Comparison of ENCODE assay signal across 9 cellular contexts in the genomic region with DNA sequence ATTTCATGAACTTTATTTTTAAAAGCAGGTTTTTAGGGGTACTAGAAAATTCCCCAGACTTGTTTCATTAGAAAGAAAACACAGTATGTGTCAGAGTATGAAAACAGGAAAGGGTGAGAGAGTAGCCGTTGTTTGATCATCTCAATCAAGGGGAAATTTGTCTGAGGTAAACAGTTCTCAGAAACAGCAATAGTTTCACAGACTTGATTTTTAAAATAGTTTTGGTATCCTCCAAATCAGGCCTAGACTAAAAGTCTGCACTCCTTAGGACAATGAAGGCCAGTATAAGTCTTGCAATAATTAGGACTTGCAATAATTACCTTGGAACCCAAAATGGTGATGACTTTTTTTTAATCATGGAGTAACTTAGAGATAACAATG.
DNase-seq lines count a peak whose midpoint lies in the region; ATAC-seq and TF ChIP-seq lines count a peak whose summit lies in the region.
"Had no signal": no experiment of that assay in that cellular context is flagged by ENCODE, and none has a peak within 500 bp of the region (broad histone marks: within the 10 kb centered on the region; RNA-seq: fewer than 3 reads in every experiment).

No MANE protein-coding gene starts in this region.

- H3K9ac ChIP-seq in DND-41 (ENCODE audit: low read depth, low read length) = peak overlapping the region; percentile 48

- H3K4me3 ChIP-seq in DND-41 (ENCODE audit: low read depth in 1 of 2, low read length in 2 of 2) = no peak overlapping the region
- no peak overlapping the region for H3K4me3 ChIP-seq in hepatocyte

- ATAC-seq in DND-41 (ENCODE audit: insufficient read depth, low read depth) (peak; percentile 88), GM19455 (IDR thresholded peaks at IDR 0.05; ENCODE audit: unreplicated experiment) (peak; percentile 57), HG03565 (IDR thresholded peaks at IDR 0.05; ENCODE audit: unreplicated experiment) (peak; percentile 51), foreskin keratinocyte (no peak), HG03196 (IDR thresholded peaks at IDR 0.05; ENCODE audit: unreplicated experiment) (no peak)

- WGBS in hepatocyte (ENCODE audit: low lambda C conversion rate, missing lambda C conversion rate) = 43% methylated on average over 1 of the region's 1 CpG

- H3K27me3 ChIP-seq in DND-41 (ENCODE audit: insufficient read depth, low read length, poor library complexity) = no peaks in the 10 kb centered on the region
- H3K27me3 ChIP-seq in hepatocyte = no peaks in the 10 kb centered on the region
- H3K27me3 ChIP-seq in foreskin keratinocyte = peaks cover 17% of the 10 kb centered on the region

- peaks cover 3% of the 10 kb centered on the region for H3K9me3 ChIP-seq in DND-41 (ENCODE audit: insufficient read depth, low read length, severe bottlenecking)
- no peaks in the 10 kb centered on the region for H3K9me3 ChIP-seq in hepatocyte (ENCODE audit: low read depth)

- H3K79me2 ChIP-seq in DND-41 (ENCODE audit: insufficient read depth, low read length) = no peaks in the 10 kb centered on the region
- no peaks in the 10 kb centered on the region for H3K79me2 ChIP-seq in hepatocyte

- H4K20me1 ChIP-seq in DND-41 (ENCODE audit: insufficient read depth, low read length) = no peaks in the 10 kb centered on the region
- no peaks in the 10 kb centered on the region for H4K20me1 ChIP-seq in hepatocyte (ENCODE audit: insufficient read depth, poor library complexity, severe bottlenecking)

- H2AFZ ChIP-seq in DND-41 (ENCODE audit: low read depth, low read length) = peak overlapping the region; percentile 60; the same call in 1 of the 2 replicates
- H2AFZ ChIP-seq in hepatocyte = peak overlapping the region; percentile 9

- H3K27ac ChIP-seq in DND-41 (ENCODE audit: low read length) (peak overlapping the region; percentile 89), hepatocyte (peak overlapping the region; percentile 5), foreskin keratinocyte (no peak overlapping the region)

- no peaks in the 10 kb centered on the region for H3K9me2 ChIP-seq in hepatocyte (replicated peaks; ENCODE audit: insufficient read depth)

- H3K4me1 ChIP-seq in DND-41 (ENCODE audit: insufficient read depth, low read length) (peaks cover 40% of the 10 kb centered on the region), hepatocyte (ENCODE audit: insufficient read depth) (peaks cover 12% of the 10 kb centered on the region), foreskin keratinocyte (no peaks in the 10 kb centered on the region)

- H3K4me2 ChIP-seq in DND-41 (ENCODE audit: insufficient read depth, low read length) = peak overlapping the region; percentile 28
- H3K4me2 ChIP-seq in hepatocyte = peak overlapping the region; percentile 28

- no peak for TF ChIP-seq CTCF in DND-41 (IDR thresholded peaks at IDR 0.05; ENCODE audit: borderline replicate concordance, extremely low read depth, low read length, poor library complexity, severe bottlenecking)
- TF ChIP-seq CTCF in hepatocyte (IDR thresholded peaks at IDR 0.05; ENCODE audit: poor library complexity) = no peak
- TF ChIP-seq CTCF in foreskin keratinocyte (conservative IDR thresholded peaks at IDR 0.05) = no peak

- DNase-seq in DND-41 (no peak), hepatocyte (ENCODE audit: low spot score) (no peak), foreskin keratinocyte (no peak), NCI-H2227 treated with DMSO at 0.1 percent for 48 hours (lab: John Stamatoyannopoulos, UW) (no peak), NCI-H128 (lab: John Stamatoyannopoulos, UW; ENCODE audit: unreplicated experiment) (no peak)
- DNase-seq: DMS153 had no signal

- H3K36me3 ChIP-seq in DND-41 (ENCODE audit: insufficient read depth, low read length) = no peaks in the 10 kb centered on the region
- no peaks in the 10 kb centered on the region for H3K36me3 ChIP-seq in hepatocyte (replicated peaks; ENCODE audit: insufficient read depth, low read depth)

Comparison
In these comparisons a context has a peak if more than half of its experiments do, and no peak if none do; other contexts are left out.
1. ATAC-seq: peak in DND-41 (single experiment), GM19455 (single experiment) and HG03565 (single experiment); none in foreskin keratinocyte (single experiment) and HG03196 (single experiment).